22 cellular contexts compared by ENCODE assay signal in genomic region chr9:83167126-83167525, GRCh38.
DNase-seq lines count a peak whose midpoint lies in the region; ATAC-seq and TF ChIP-seq lines count a peak whose summit lies in the region.
"Had no signal": no experiment of that assay in that cellular context is flagged by ENCODE, and none has a peak within 500 bp of the region (broad histone marks: within the 10 kb centered on the region; RNA-seq: fewer than 3 reads in every experiment).

No MANE protein-coding gene starts in this region.

- 0 out of 2 replicates have a peak, but pooled peaks have one; percentile 20 for ATAC-seq in WTC11
- peak; percentile 86 for ATAC-seq in left lung
- ATAC-seq in HG03196 (IDR thresholded peaks at IDR 0.05; ENCODE audit: unreplicated experiment): no peak
- ATAC-seq in stimulated activated naive B cell treated with anti-CD40 and anti-IgM and Interleukin-4, amounts not matched to agents 10 μg/mL and 1 μg/mL and 100 μg/mL, for 72 hours (replicated peaks): no peak
- ATAC-seq: left cardiac atrium; stimulated activated naive CD8-positive, alpha-beta T cell treated with anti-CD3 and anti-CD28 coated beads, Interleukin-15, Interleukin-2, amounts not matched to agents 100 U/mL and 50 U/mL, for 24 hours had no signal

- H3K4me1 ChIP-seq in left lung: no peaks in the 10 kb centered on the region
- H3K4me1 ChIP-seq: BE2C, Caco-2, neural progenitor cell had no signal

- peaks cover 19% of the 10 kb centered on the region for H3K9me3 Mint-ChIP-seq in WTC11
- H3K9me3 Mint-ChIP-seq in stimulated activated naive B cell treated with anti-CD40 and anti-IgM and Interleukin-4, amounts not matched to agents 10 μg/mL and 1 μg/mL and 100 μg/mL, for 72 hours: peaks cover 6 to 16% of the 10 kb centered on the region in 2 donors
- H3K9me3 Mint-ChIP-seq: T-helper 2 cell treated with Interferon-gamma antibody and Interleukin-4, amounts not matched to agents 5 μg/mL and 100 μg/mL, for 36 hours had no signal

- H3K4me3 ChIP-seq in left lung: no peak overlapping the region
- H3K4me3 ChIP-seq: neural progenitor cell, tibial nerve had no signal

- no peak for TF ChIP-seq CTCF in WTC11 (IDR thresholded peaks at IDR 0.05)
- TF ChIP-seq CTCF in left lung (IDR thresholded peaks at IDR 0.05): no peak

- 0 out of 2 replicates have a peak, but pooled peaks cover 2% of the 10 kb centered on the region for H3K4me1 Mint-ChIP-seq in WTC11
- no peaks in the 10 kb centered on the region for H3K4me1 Mint-ChIP-seq in stimulated activated naive B cell treated with anti-CD40 and anti-IgM and Interleukin-4, amounts not matched to agents 10 μg/mL and 1 μg/mL and 100 μg/mL, for 72 hours
- H3K4me1 Mint-ChIP-seq: activated B cell treated with CpG ODN at 0.5 μM for 24 hours, neural progenitor cell had no signal

- DNase-seq in SIG-M5 treated with dmso at 0.1 percent for 504 hours (lab: John Stamatoyannopoulos, UW; ENCODE audit: unreplicated experiment): peak; percentile 14
- no peak for DNase-seq in SIG-M5 (lab: John Stamatoyannopoulos, UW)
- DNase-seq in WTC11 (ENCODE audit: low spot score): no peak
- peak in 1 of 2 donors; percentile 35 for DNase-seq in left lung
- no peak for DNase-seq in SW 1271 (lab: John Stamatoyannopoulos, UW)
- DNase-seq in NCI-H345 treated with DMSO at 0.1 percent for 48 hours (lab: John Stamatoyannopoulos, UW; ENCODE audit: unreplicated experiment): no peak
- no peak for DNase-seq in stimulated activated naive B cell treated with anti-CD40 and anti-IgM and Interleukin-4, amounts not matched to agents 10 μg/mL and 1 μg/mL and 100 μg/mL, for 72 hours
- DNase-seq: activated B cell treated with CpG ODN at 0.5 μM for 24 hours; activated CD4-positive, alpha-beta memory T cell treated with anti-CD3 and anti-CD28 coated beads for 36 hours; activated naive CD4-positive, alpha-beta T cell; BE2C; left cardiac atrium; NCI-H1694; stimulated activated CD4-positive, alpha-beta T cell treated with anti-CD3 and anti-CD28 coated beads, Interleukin-2, amount 100 ng/mL, for 24 hours; stimulated activated naive CD8-positive, alpha-beta T cell treated with anti-CD3 and anti-CD28 coated beads, Interleukin-15, Interleukin-2, amounts not matched to agents 100 U/mL and 50 U/mL, for 24 hours had no signal

- H3K36me3 Mint-ChIP-seq in WTC11: no peaks in the 10 kb centered on the region; the same call in 1 of the 2 replicates
- peaks cover 0 to 3% of the 10 kb centered on the region in 2 donors for H3K36me3 Mint-ChIP-seq in stimulated activated naive B cell treated with anti-CD40 and anti-IgM and Interleukin-4, amounts not matched to agents 10 μg/mL and 1 μg/mL and 100 μg/mL, for 72 hours
- H3K36me3 Mint-ChIP-seq: activated CD4-positive, alpha-beta memory T cell treated with anti-CD3 and anti-CD28 coated beads for 36 hours; neural progenitor cell had no signal

- no peaks in the 10 kb centered on the region for H3K36me3 ChIP-seq in left lung
- H3K36me3 ChIP-seq: BE2C, neural progenitor cell, tibial nerve had no signal

- H3K4me3 Mint-ChIP-seq in WTC11: no peak overlapping the region
- H3K4me3 Mint-ChIP-seq in stimulated activated naive B cell treated with anti-CD40 and anti-IgM and Interleukin-4, amounts not matched to agents 10 μg/mL and 1 μg/mL and 100 μg/mL, for 72 hours: no peak overlapping the region
- H3K4me3 Mint-ChIP-seq: activated B cell treated with CpG ODN at 0.5 μM for 24 hours; activated CD4-positive, alpha-beta memory T cell treated with anti-CD3 and anti-CD28 coated beads for 36 hours; neural progenitor cell; T-helper 2 cell treated with Interferon-gamma antibody and Interleukin-4, amounts not matched to agents 5 μg/mL and 100 μg/mL, for 36 hours had no signal

- H3K9me3 ChIP-seq in left lung: peaks cover 0 to 10% of the 10 kb centered on the region in 2 donors
- H3K9me3 ChIP-seq: BE2C, Caco-2 had no signal

- H3K27ac ChIP-seq in left lung: peak overlapping the region; percentile 49 to 54
- H3K27ac ChIP-seq: HL-60, neural progenitor cell, tibial nerve had no signal

- H3K27me3 ChIP-seq in left lung: no peaks in the 10 kb centered on the region
- H3K27me3 ChIP-seq: BE2C, neural progenitor cell, tibial nerve had no signal

- H3K27me3 Mint-ChIP-seq in WTC11 (ENCODE audit: low read depth): no peaks in the 10 kb centered on the region
- H3K27me3 Mint-ChIP-seq in stimulated activated naive B cell treated with anti-CD40 and anti-IgM and Interleukin-4, amounts not matched to agents 10 μg/mL and 1 μg/mL and 100 μg/mL, for 72 hours: no peaks in the 10 kb centered on the region
- H3K27me3 Mint-ChIP-seq: activated B cell treated with CpG ODN at 0.5 μM for 24 hours; activated CD4-positive, alpha-beta memory T cell treated with anti-CD3 and anti-CD28 coated beads for 36 hours; progenitor cell of endocrine pancreas had no signal

- intact Hi-C loops in left lung (cut with DNase I): no loop called here

- POLR2A ChIA-PET in WTC11 (lab: Charles Lee): no interaction called here

- no peak overlapping the region for H3K27ac Mint-ChIP-seq in WTC11
- no peak overlapping the region for H3K27ac Mint-ChIP-seq in stimulated activated naive B cell treated with anti-CD40 and anti-IgM and Interleukin-4, amounts not matched to agents 10 μg/mL and 1 μg/mL and 100 μg/mL, for 72 hours
- H3K27ac Mint-ChIP-seq: activated B cell treated with CpG ODN at 0.5 μM for 24 hours; activated CD4-positive, alpha-beta memory T cell treated with anti-CD3 and anti-CD28 coated beads for 36 hours; neural progenitor cell; T-helper 2 cell treated with Interferon-gamma antibody and Interleukin-4, amounts not matched to agents 5 μg/mL and 100 μg/mL, for 36 hours had no signal

- CTCF ChIA-PET in WTC11 (lab: Charles Lee): no interaction called here

TF ChIP-seq in WTC11, 78 proteins besides CTCF, POLR2A, EP300 and RAD21 (continues in another document):
- no peak for TF ChIP-seq AR (CRISPR knock-in tag; IDR thresholded peaks at IDR 0.05)
- TF ChIP-seq SOX15 (CRISPR knock-in tag; IDR thresholded peaks at IDR 0.05): no peak
- no peak for TF ChIP-seq FOXJ3 (CRISPR knock-in tag; IDR thresholded peaks at IDR 0.05; ENCODE audit: borderline replicate concordance)
- no peak for TF ChIP-seq ZNF281 (CRISPR knock-in tag; IDR thresholded peaks at IDR 0.05)
- no peak for TF ChIP-seq ERG (CRISPR knock-in tag; IDR thresholded peaks at IDR 0.05)
- no peak for TF ChIP-seq ZNF138 (CRISPR knock-in tag; conservative IDR thresholded peaks at IDR 0.05)

Comparison
In these comparisons a context has a peak if more than half of its experiments do, and no peak if none do; other contexts are left out.
1. ATAC-seq: peak in WTC11 (single experiment) and left lung (single experiment); none in HG03196 (single experiment) and stimulated activated naive B cell treated with anti-CD40 and anti-IgM and Interleukin-4, amounts not matched to agents 10 μg/mL and 1 μg/mL and 100 μg/mL, for 72 hours (0 of 2).